ENCODE assay signal across 21 cellular contexts in genomic region chr1:4796999-4797375, GRCh38.
A peak's percentile ranks its signal among the peaks of the same experiment; 100 is the strongest.
DNase-seq lines count a peak whose midpoint lies in the region; ATAC-seq lines count a peak whose summit lies in the region.
"Had no signal": no experiment of that assay in that cellular context is flagged by ENCODE, and none has a peak within 500 bp of the region (broad histone marks: within the 10 kb centered on the region; RNA-seq: fewer than 3 reads in every experiment).

No MANE protein-coding gene starts in this region.

- H3K4me2 ChIP-seq in BLaER1 treated with 17β-estradiol and CSF1 and Interleukin-3, amounts not matched to agents 10 nM and 100 nM = peak overlapping the region; percentile 63 to 84 (median 75)

- peak overlapping the region in 2 of 11 experiments; percentile 4 to 11; a peak in 1 of 22 replicates for H3K27ac ChIP-seq in BLaER1 treated with 17β-estradiol and CSF1 and Interleukin-3, amounts not matched to agents 10 nM and 100 nM
- H3K27ac ChIP-seq: pancreas, vagina had no signal

- DNase-seq in NAMALWA (ENCODE audit: low spot score) (peak; percentile 20), islet precursor cell (peak; percentile 13), DMS153 (lab: John Stamatoyannopoulos, UW) (no peak), cortex of kidney (lab: John Stamatoyannopoulos, UW) (no peak), cerebellum (ENCODE audit: low spot score) (no peak)
- DNase-seq: activated CD4-positive, alpha-beta T cell treated with anti-CD3 and anti-CD28 coated beads for 4 hours; CD4-positive, CD25-positive, alpha-beta regulatory T cell; DMS 273 treated with DMSO at 0.1 percent for 48 hours; GOT3; naive thymus-derived CD8-positive, alpha-beta T cell; NCI-H2107; NCI-H524 treated with DMSO at 0.1 percent for 48 hours; pancreas; Right ventricle myocardium superior had no signal

- peaks cover 0 to 10% (median 0%) of the 10 kb centered on the region in 11 experiments; a peak in 2 of 22 replicates for H4K20me1 ChIP-seq in BLaER1 treated with 17β-estradiol and CSF1 and Interleukin-3, amounts not matched to agents 10 nM and 100 nM

- no peaks in the 10 kb centered on the region for H3K27me3 ChIP-seq in BLaER1 treated with 17β-estradiol and CSF1 and Interleukin-3, amounts not matched to agents 10 nM and 100 nM
- H3K27me3 ChIP-seq: pancreas, vagina had no signal

- H3K9ac ChIP-seq in BLaER1 treated with 17β-estradiol and CSF1 and Interleukin-3, amounts not matched to agents 10 nM and 100 nM = peak overlapping the region in 2 of 11 experiments; percentile 3 to 21; a peak in 1 of 22 replicates

- no peaks in the 10 kb centered on the region for H3K36me3 ChIP-seq in BLaER1 treated with 17β-estradiol and CSF1 and Interleukin-3, amounts not matched to agents 10 nM and 100 nM
- H3K36me3 ChIP-seq: pancreas, vagina had no signal

- H3K4me1 ChIP-seq in BLaER1 treated with 17β-estradiol and CSF1 and Interleukin-3, amounts not matched to agents 10 nM and 100 nM = peaks cover 22 to 33% (median 26%) of the 10 kb centered on the region in 10 experiments
- H3K4me1 ChIP-seq: pancreas, vagina had no signal

- no peak overlapping the region for H3K4me3 ChIP-seq in BLaER1 treated with 17β-estradiol and CSF1 and Interleukin-3, amounts not matched to agents 10 nM and 100 nM
- H3K4me3 ChIP-seq: pancreas, vagina had no signal

- ATAC-seq in GM21515 (IDR thresholded peaks at IDR 0.05; ENCODE audit: unreplicated experiment) = peak; percentile 20
- ATAC-seq in HG03095 (IDR thresholded peaks at IDR 0.05; ENCODE audit: unreplicated experiment) = no peak
- ATAC-seq: activated CD8-positive, alpha-beta memory T cell treated with anti-CD3 and anti-CD28 coated beads, Interleukin-2, amount 10 ng/mL, durations not matched to agents 7 days and 5 days; activated naive CD4-positive, alpha-beta T cell treated with anti-CD3 and anti-CD28 coated beads, Interleukin-2, amount 50 U/mL, for 72 hours; pancreas; sciatic nerve had no signal

- no peaks in the 10 kb centered on the region; a peak in 1 of 22 replicates for H3K9me3 ChIP-seq in BLaER1 treated with 17β-estradiol and CSF1 and Interleukin-3, amounts not matched to agents 10 nM and 100 nM (replicated peaks in 1 of 11)
- H3K9me3 ChIP-seq: pancreas, vagina had no signal

Comparison
In these comparisons a context has a peak if more than half of its experiments do, and no peak if none do; other contexts are left out.
1. DNase-seq: peak in NAMALWA (single experiment) and islet precursor cell (single experiment); none in DMS153 (single experiment), cortex of kidney (single experiment) and cerebellum (single experiment).